Comparison of ENCODE assay signal across 22 cellular contexts in genomic region chr7:152056621-152057274, GRCh38.
"Had no signal": no experiment of that assay in that cellular context is flagged by ENCODE, and none has a peak within 500 bp of the region (broad histone marks: within the 10 kb centered on the region; RNA-seq: fewer than 3 reads in every experiment).

No MANE protein-coding gene starts in this region.

- H3K27ac ChIP-seq: KMS-11, SJSA1, SK-N-MC had no signal

- ATAC-seq: K562 had no signal

- H3K4me2 ChIP-seq: KMS-11 had no signal

- H3K4me3 ChIP-seq: K562, SJSA1, SK-N-MC had no signal

- H3K9ac ChIP-seq: KMS-11 had no signal

- H3K9me3 ChIP-seq: SJSA1 had no signal

- H3K27me3 ChIP-seq: SJSA1 had no signal

- H3K36me3 ChIP-seq: SJSA1 had no signal

- DNase-seq: IMR-90, Kasumi-1, MM.1S, NCI-H1105, NCI-H1417, NCI-H1436 treated with DMSO at 0.1 percent for 48 hours, NCI-H1694, NCI-H187 treated with DMSO at 0.1 percent for 48 hours, NCI-H2029 treated with DMSO at 0.1 percent for 48 hours, NCI-H2171 treated with DMSO at 0.1 percent for 48 hours, NCI-H2227 treated with DMSO at 0.1 percent for 48 hours, NCI-H524, NCI-H69, NCI-H774, Right ventricle myocardium superior, RPMI8226, SIG-M5 had no signal

- FAIRE-seq: K562, RCC 7860 had no signal
